ENCODE assay signal across 2 cellular contexts in the genomic region with DNA sequence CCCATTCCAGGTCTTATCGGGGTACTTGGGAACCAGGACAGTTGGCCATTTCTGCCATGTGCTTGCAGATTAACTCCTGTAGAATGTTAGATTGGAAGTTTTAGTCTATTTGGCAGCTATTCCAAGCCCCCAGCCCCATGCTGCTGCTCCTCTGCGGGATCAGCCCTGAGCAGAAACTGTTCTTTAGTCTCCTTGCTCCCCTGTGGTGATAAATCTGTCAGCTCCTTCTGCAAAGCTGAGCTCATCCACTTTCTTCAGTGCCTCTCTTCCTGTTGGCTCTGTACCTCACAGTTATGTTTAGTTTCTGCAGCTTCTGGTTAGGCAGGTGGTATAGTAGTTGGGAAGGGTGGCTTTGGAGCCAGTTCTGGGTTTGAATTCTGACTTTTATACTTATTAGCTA.
A peak's percentile ranks its signal among the peaks of the same experiment; 100 is the strongest.
TF ChIP-seq lines count a peak whose summit lies in the region.

No MANE protein-coding gene starts in this region.

TF ChIP-seq in HEK293, 187 proteins besides CTCF, POLR2A, EP300 and RAD21 (continued from another document):
- TF ChIP-seq ZNF354C (tag by site-specific recombination; IDR thresholded peaks at IDR 0.05; ENCODE audit: borderline replicate concordance, low read depth) = no peak
TF ChIP-seq in HEK293: peak in this region for 1.

TF ChIP-seq in K562, 482 proteins besides CTCF, POLR2A, EP300 and RAD21:
- TF ChIP-seq, protein P1, sequence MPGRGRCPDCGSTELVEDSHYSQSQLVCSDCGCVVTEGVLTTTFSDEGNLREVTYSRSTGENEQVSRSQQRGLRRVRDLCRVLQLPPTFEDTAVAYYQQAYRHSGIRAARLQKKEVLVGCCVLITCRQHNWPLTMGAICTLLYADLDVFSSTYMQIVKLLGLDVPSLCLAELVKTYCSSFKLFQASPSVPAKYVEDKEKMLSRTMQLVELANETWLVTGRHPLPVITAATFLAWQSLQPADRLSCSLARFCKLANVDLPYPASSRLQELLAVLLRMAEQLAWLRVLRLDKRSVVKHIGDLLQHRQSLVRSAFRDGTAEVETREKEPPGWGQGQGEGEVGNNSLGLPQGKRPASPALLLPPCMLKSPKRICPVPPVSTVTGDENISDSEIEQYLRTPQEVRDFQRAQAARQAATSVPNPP (IDR thresholded peaks at IDR 0.05; ENCODE audit: borderline replicate concordance, insufficient read depth, insufficient read length) = no peak
- peak; percentile 7 for TF ChIP-seq MEIS2 (IDR thresholded peaks at IDR 0.05; ENCODE audit: partially characterized antibody)
